In genomic region chr4:182254381-182254780, GRCh38 we compare ENCODE assay signal across 16 cellular contexts. TPM values are rescaled to one million over a fixed set of nuclear protein-coding genes. Genes with fewer than 3 reads are reported as not detected.
DNase-seq lines count a peak whose midpoint lies in the region; ATAC-seq, FAIRE-seq and TF ChIP-seq lines count a peak whose summit lies in the region.
"Had no signal": no experiment of that assay in that cellular context is flagged by ENCODE, and none has a peak within 500 bp of the region (broad histone marks: within the 10 kb centered on the region; RNA-seq: fewer than 3 reads in every experiment).

No MANE protein-coding gene starts in this region.

- CTCF ChIA-PET in WTC11 (lab: Charles Lee), result no interaction called here

- H3K4me1 ChIP-seq in HUES48 (ENCODE audit: control insufficient read depth, insufficient read depth, low read length) (peaks cover 77% of the 10 kb centered on the region), neural progenitor cell (peaks cover 63% of the 10 kb centered on the region)

- H3K9me3 ChIP-seq in HUES48 (ENCODE audit: control insufficient read depth, insufficient read depth, low read length) (no peaks in the 10 kb centered on the region), neural progenitor cell (ENCODE audit: low read depth) (no peaks in the 10 kb centered on the region)

- H3K27ac ChIP-seq in HUES48 (ENCODE audit: low read depth, low read length) (peak overlapping the region; percentile 60), neural progenitor cell (peak overlapping the region; percentile 36)

- no peak for TF ChIP-seq POLR2A in H54 (IDR thresholded peaks at IDR 0.05; ENCODE audit: low read depth, low read length)

- ATAC-seq in WTC11, result no peak
- no peak for ATAC-seq in HG03045 (IDR thresholded peaks at IDR 0.05; ENCODE audit: unreplicated experiment)
- ATAC-seq: HCT116 had no signal

- H3K4me1 Mint-ChIP-seq in WTC11 (peaks cover 82% of the 10 kb centered on the region), neural progenitor cell (peaks cover 14% of the 10 kb centered on the region)
- H3K4me1 Mint-ChIP-seq: CD4-positive, alpha-beta memory T cell had no signal

- H3K4me2 ChIP-seq in neural progenitor cell, result peak overlapping the region; percentile 48

- no peak overlapping the region for H2AFZ ChIP-seq in neural progenitor cell (replicated peaks)

- DNase-seq in WTC11 (ENCODE audit: low spot score) (no peak), neural progenitor cell (ENCODE audit: low spot score) (no peak), H54 (ENCODE audit: insufficient read length, low spot score) (no peak), DMS153 (lab: John Stamatoyannopoulos, UW) (no peak)
- DNase-seq: C1 segment of cervical spinal cord; Calu3; CD4-positive, alpha-beta memory T cell; COR-L47; DND-41; GOT3 had no signal

- TF ChIP-seq CTCF in WTC11 (IDR thresholded peaks at IDR 0.05) (no peak), neural progenitor cell (IDR thresholded peaks at IDR 0.05) (no peak)

- H3K79me2 ChIP-seq in neural progenitor cell (ENCODE audit: low read depth), result peaks cover 27% of the 10 kb centered on the region

- H3K9ac ChIP-seq in HUES48 (ENCODE audit: low read depth, low read length) (peak overlapping the region; percentile 45; the same call in 1 of the 2 replicates), neural progenitor cell (no peak overlapping the region)

- H3K4me3 ChIP-seq in HUES48 (ENCODE audit: low read depth, low read length), result 0 out of 2 replicates have a peak overlapping the region, but pooled peaks have one; percentile 23
- peak overlapping the region; percentile 1 for H3K4me3 ChIP-seq in neural progenitor cell

- POLR2A ChIA-PET in WTC11 (lab: Charles Lee), result no interaction called here

- no peak for FAIRE-seq in H54 (lab: Jason Lieb, UNC)
- FAIRE-seq: G401.6, GM12892, GM19239 had no signal

- H3K27ac Mint-ChIP-seq in WTC11, result peak overlapping the region; percentile 80; the same call in 1 of the 2 replicates
- no peak overlapping the region for H3K27ac Mint-ChIP-seq in neural progenitor cell
- H3K27ac Mint-ChIP-seq: CD4-positive, alpha-beta memory T cell had no signal

- H3K36me3 ChIP-seq in HUES48 (ENCODE audit: control insufficient read depth, insufficient read depth, low read length) (no peaks in the 10 kb centered on the region), neural progenitor cell (no peaks in the 10 kb centered on the region)

- peaks cover 4% of the 10 kb centered on the region for H4K20me1 ChIP-seq in neural progenitor cell (ENCODE audit: low read depth)

- H3K36me3 Mint-ChIP-seq in WTC11, result peaks cover 1% of the 10 kb centered on the region; the same call in 1 of the 2 replicates
- peaks cover 38% of the 10 kb centered on the region for H3K36me3 Mint-ChIP-seq in neural progenitor cell
- H3K36me3 Mint-ChIP-seq: CD4-positive, alpha-beta memory T cell had no signal

- H3K9me3 Mint-ChIP-seq in WTC11 (peaks cover 2% of the 10 kb centered on the region), neural progenitor cell (peaks cover 23% of the 10 kb centered on the region)
- H3K9me3 Mint-ChIP-seq: CD4-positive, alpha-beta memory T cell had no signal

- H3K4me3 Mint-ChIP-seq in WTC11, result peak overlapping the region; percentile 18; the same call in 1 of the 2 replicates
- H3K4me3 Mint-ChIP-seq in neural progenitor cell, result no peak overlapping the region
- H3K4me3 Mint-ChIP-seq: CD4-positive, alpha-beta memory T cell had no signal

- H3K27me3 Mint-ChIP-seq in WTC11 (ENCODE audit: low read depth), result no peaks in the 10 kb centered on the region
- H3K27me3 Mint-ChIP-seq in neural progenitor cell (ENCODE audit: insufficient read depth, low read depth), result peaks cover 2% of the 10 kb centered on the region

- peaks cover 53% of the 10 kb centered on the region for H3F3A ChIP-seq in neural progenitor cell (ENCODE audit: low read depth)

- no peaks in the 10 kb centered on the region for H3K27me3 ChIP-seq in HUES48 (ENCODE audit: control insufficient read depth, insufficient read depth, low read length)
- H3K27me3 ChIP-seq in neural progenitor cell, result no peaks in the 10 kb centered on the region

TF ChIP-seq in WTC11, 78 proteins besides CTCF, POLR2A, EP300 and RAD21:
- TF ChIP-seq STAT6 (CRISPR knock-in tag; conservative IDR thresholded peaks at IDR 0.05; ENCODE audit: low read depth), result no peak
- TF ChIP-seq ZMAT4 (CRISPR knock-in tag; IDR thresholded peaks at IDR 0.05), result no peak
- TF ChIP-seq USF2 (CRISPR knock-in tag; IDR thresholded peaks at IDR 0.05), result no peak
- TF ChIP-seq ETV6 (CRISPR knock-in tag; IDR thresholded peaks at IDR 0.05), result no peak
- TF ChIP-seq NR1H2 (CRISPR knock-in tag; IDR thresholded peaks at IDR 0.05), result no peak
- TF ChIP-seq TEAD1 (CRISPR knock-in tag; IDR thresholded peaks at IDR 0.05), result no peak
- no peak for TF ChIP-seq JUN (CRISPR knock-in tag; IDR thresholded peaks at IDR 0.05)
- no peak for TF ChIP-seq IRF2 (CRISPR knock-in tag; IDR thresholded peaks at IDR 0.05; ENCODE audit: borderline replicate concordance, low read depth)
- no peak for TF ChIP-seq RORB (CRISPR knock-in tag; IDR thresholded peaks at IDR 0.05)
- no peak for TF ChIP-seq ZNF219 (CRISPR knock-in tag; IDR thresholded peaks at IDR 0.05; ENCODE audit: borderline replicate concordance)
- no peak for TF ChIP-seq AFF4 (CRISPR knock-in tag; IDR thresholded peaks at IDR 0.05; ENCODE audit: borderline replicate concordance)
- TF ChIP-seq ELF4 (CRISPR knock-in tag; IDR thresholded peaks at IDR 0.05; ENCODE audit: low read depth), result no peak
- TF ChIP-seq OVOL2 (CRISPR knock-in tag; IDR thresholded peaks at IDR 0.05; ENCODE audit: borderline replicate concordance), result no peak
- TF ChIP-seq RELA (CRISPR knock-in tag; IDR thresholded peaks at IDR 0.05; ENCODE audit: borderline replicate concordance), result no peak
- no peak for TF ChIP-seq SMAD3 (CRISPR knock-in tag; IDR thresholded peaks at IDR 0.05; ENCODE audit: borderline replicate concordance)
- TF ChIP-seq ESRRA (CRISPR knock-in tag; IDR thresholded peaks at IDR 0.05; ENCODE audit: borderline replicate concordance), result no peak
TF ChIP-seq in WTC11: peak in this region for 0.

RNA-seq across cellular contexts. Expression of gene TENM3, which starts 11.2 kb away (rescaled TPM):
- total RNA-seq in WTC11 (2021) (58.1 to 71.0 TPM (median 59.7 TPM) in 3 replicates), neural progenitor cell (ENCODE audit: low replicate concordance) (78.7 and 126 TPM in 2 replicates)
- total RNA-seq: CD4-positive, alpha-beta memory T cell had no signal
